ENCODE assay signal across 39 cellular contexts in genomic region chr13:95197548-95197947, GRCh38.
"Had no signal": no experiment of that assay in that cellular context is flagged by ENCODE, and none has a peak within 500 bp of the region (broad histone marks: within the 10 kb centered on the region; RNA-seq: fewer than 3 reads in every experiment).

No MANE protein-coding gene starts in this region.

- H2AFZ ChIP-seq: PC-9 had no signal

- H3K27me3 ChIP-seq: brain microvascular endothelial cell had no signal

- H3K36me3 ChIP-seq: brain microvascular endothelial cell had no signal

- H3K4me3 ChIP-seq: PC-9 had no signal

- DNase-seq: activated CD4-positive, alpha-beta memory T cell treated with anti-CD3 and anti-CD28 coated beads, Interleukin-2, amount 10 ng/mL, durations not matched to agents 7 days and 5 days; activated CD4-positive, alpha-beta T cell treated with anti-CD3 and anti-CD28 coated beads for 1 hour; activated CD4-positive, alpha-beta T cell treated with anti-CD3 and anti-CD28 coated beads for 48 hours; activated CD4-positive, CD25-positive, alpha-beta regulatory T cell; activated CD8-positive, alpha-beta memory T cell treated with anti-CD3 and anti-CD28 coated beads for 24 hours; activated CD8-positive, alpha-beta memory T cell treated with anti-CD3 and anti-CD28 coated beads, Interleukin-2, amount 10 ng/mL, durations not matched to agents 7 days and 5 days; activated CD8-positive, alpha-beta memory T cell treated with anti-CD3 and anti-CD28 coated beads, Interleukin-2, amount 50 U/mL, for 48 hours; activated effector memory CD4-positive, alpha-beta T cell treated with anti-CD3 and anti-CD28 coated beads, Interleukin-2, amount 50 U/mL, for 16 hours; activated naive CD4-positive, alpha-beta T cell; activated naive CD4-positive, alpha-beta T cell treated with anti-CD3 and anti-CD28 coated beads, Interleukin-2, amount 50 U/mL, for 16 hours; activated naive CD8-positive, alpha-beta T cell treated with anti-CD3 and anti-CD28 coated beads for 36 hours; activated T-cell treated with anti-CD3 and anti-CD28 coated beads, Interleukin-2, amount 50 U/mL, for 1 hour; activated T-cell treated with anti-CD3 and anti-CD28 coated beads, Interleukin-2, amount 50 U/mL, for 72 hours; amniotic stem cell; aorta; brain microvascular endothelial cell; central memory CD4-positive, alpha-beta T cell; NCI-H1048; NCI-H1417; NCI-H146; NCI-H187; NCI-H2029 treated with DMSO at 0.1 percent for 48 hours; NCI-H2107; NCI-H2171; NCI-H510A; NCI-H526; NCI-H748 treated with DMSO at 0.1 percent for 48 hours; NK-92 treated with Interleukin-12 subunit alpha and Interleukin-12 subunit beta, amount 100 ng/mL, for 24 hours; PC-9; SIG-M5; SW 1271; T-helper 1 cell; T-helper 2 cell; T-helper 9 cell; WERI-Rb-1 had no signal

- H3K4me2 ChIP-seq: PC-9 had no signal

- ATAC-seq: activated CD8-positive, alpha-beta memory T cell treated with anti-CD3 and anti-CD28 coated beads, Interleukin-2, amount 10 ng/mL, durations not matched to agents 7 days and 5 days; activated T-cell treated with anti-CD3 and anti-CD28 coated beads, Interleukin-2, amount 50 U/mL, for 72 hours; activated T-helper 17 cell treated with anti-CD3 and anti-CD28 coated beads, Interleukin-2, amount 50 U/mL, for 72 hours; Right ventricle myocardium inferior had no signal

- FAIRE-seq: RCC 7860 had no signal

- H3K27ac ChIP-seq: brain microvascular endothelial cell, PC-9, RWPE1, WERI-Rb-1 had no signal
